In the genomic region with DNA sequence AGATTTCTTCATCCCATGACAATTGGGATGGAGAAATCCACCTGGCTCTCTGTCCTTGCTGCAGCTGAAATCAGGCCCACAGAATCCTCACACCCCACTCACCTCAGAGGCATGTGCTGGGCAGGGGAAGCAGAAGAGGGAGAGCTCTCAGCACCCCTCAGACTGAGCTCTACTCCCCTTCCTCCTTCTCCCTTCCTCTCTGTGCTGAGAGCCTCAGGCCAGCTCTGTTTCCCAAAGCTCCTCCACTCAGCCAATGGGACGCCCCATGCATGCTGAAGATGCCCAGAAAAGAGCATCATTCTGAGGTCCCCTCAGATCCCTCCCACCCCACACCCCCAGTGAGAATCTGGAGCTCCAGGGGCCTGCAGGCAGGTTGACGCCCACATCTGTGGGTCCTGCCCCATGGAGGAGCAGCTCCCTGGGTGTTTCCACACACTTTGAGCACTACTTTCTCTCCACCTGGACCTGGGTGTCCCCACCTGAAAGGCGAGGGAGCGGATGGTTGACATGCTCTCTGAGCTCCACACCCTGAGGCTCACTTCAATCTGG, we compare ENCODE assay signal across 36 cellular contexts.
"Had no signal": no experiment of that assay in that cellular context is flagged by ENCODE, and none has a peak within 500 bp of the region (broad histone marks: within the 10 kb centered on the region; RNA-seq: fewer than 3 reads in every experiment).

No MANE protein-coding gene starts in this region.

- H3K4me1 ChIP-seq: ascending aorta had no signal

- H3K9me3 Mint-ChIP-seq: activated naive CD4-positive, alpha-beta T cell treated with anti-CD3 and anti-CD28 coated beads, Interleukin-2, amount 10 ng/mL, durations not matched to agents 7 days and 5 days; activated naive CD4-positive, alpha-beta T cell treated with anti-CD3 and anti-CD28 coated beads, Interleukin-2, amount 50 U/mL, for 24 hours; activated T-cell treated with anti-CD3 and anti-CD28 coated beads, Interleukin-2, amount 50 U/mL, for 24 hours had no signal

- H3K27me3 Mint-ChIP-seq: activated CD4-positive, alpha-beta memory T cell treated with anti-CD3 and anti-CD28 coated beads, Interleukin-2, amount 10 ng/mL, durations not matched to agents 7 days and 5 days; activated CD4-positive, alpha-beta T cell treated with anti-CD3 and anti-CD28 coated beads, Interleukin-2, amount 10 ng/mL, durations not matched to agents 7 days and 5 days; activated CD8-positive, alpha-beta memory T cell treated with anti-CD3 and anti-CD28 coated beads, Interleukin-2, amount 10 ng/mL, durations not matched to agents 7 days and 5 days; activated naive CD4-positive, alpha-beta T cell treated with anti-CD3 and anti-CD28 coated beads, Interleukin-2, amount 50 U/mL, for 24 hours; activated naive CD8-positive, alpha-beta T cell; activated naive CD8-positive, alpha-beta T cell treated with anti-CD3 and anti-CD28 coated beads, Interleukin-2, amount 10 ng/mL, durations not matched to agents 7 days and 5 days; activated naive CD8-positive, alpha-beta T cell treated with anti-CD3 and anti-CD28 coated beads, Interleukin-2, amount 50 U/mL, for 24 hours; activated T-cell treated with anti-CD3 and anti-CD28 coated beads, Interleukin-2, amount 50 U/mL, for 24 hours; central memory CD8-positive, alpha-beta T cell had no signal

- H3K4me3 Mint-ChIP-seq: activated CD4-positive, alpha-beta memory T cell treated with anti-CD3 and anti-CD28 coated beads, Interleukin-2, amount 10 ng/mL, durations not matched to agents 7 days and 5 days; activated CD4-positive, alpha-beta T cell treated with anti-CD3 and anti-CD28 coated beads for 36 hours; activated CD4-positive, alpha-beta T cell treated with anti-CD3 and anti-CD28 coated beads, Interleukin-2, amount 10 ng/mL, durations not matched to agents 7 days and 5 days; activated CD8-positive, alpha-beta memory T cell treated with anti-CD3 and anti-CD28 coated beads, Interleukin-2, amount 10 ng/mL, durations not matched to agents 7 days and 5 days; activated naive CD4-positive, alpha-beta T cell treated with anti-CD3 and anti-CD28 coated beads, Interleukin-2, amount 10 ng/mL, durations not matched to agents 7 days and 5 days; activated naive CD4-positive, alpha-beta T cell treated with anti-CD3 and anti-CD28 coated beads, Interleukin-2, amount 50 U/mL, for 24 hours; activated naive CD8-positive, alpha-beta T cell; activated naive CD8-positive, alpha-beta T cell treated with anti-CD3 and anti-CD28 coated beads, Interleukin-2, amount 10 ng/mL, durations not matched to agents 7 days and 5 days; activated naive CD8-positive, alpha-beta T cell treated with anti-CD3 and anti-CD28 coated beads, Interleukin-2, amount 50 U/mL, for 24 hours; activated T-cell treated with anti-CD3 and anti-CD28 coated beads, Interleukin-2, amount 50 U/mL, for 24 hours; brain; central memory CD8-positive, alpha-beta T cell; T-helper 1 cell treated with Interleukin-12 subunit alpha and Interleukin-12 subunit beta and Interleukin-4 antibody, amounts not matched to agents 30 μg/mL and 1 μg/mL, for 36 hours; T-helper 2 cell treated with Interferon-gamma antibody and Interleukin-4, amounts not matched to agents 5 μg/mL and 100 μg/mL, for 36 hours; WTC11 had no signal

- DNase-seq: activated CD4-positive, alpha-beta memory T cell treated with anti-CD3 and anti-CD28 coated beads, Interleukin-2, amount 10 ng/mL, durations not matched to agents 7 days and 5 days; activated CD4-positive, alpha-beta T cell treated with anti-CD3 and anti-CD28 coated beads for 1 hour; activated CD4-positive, alpha-beta T cell treated with anti-CD3 and anti-CD28 coated beads for 36 hours; activated CD4-positive, alpha-beta T cell treated with anti-CD3 and anti-CD28 coated beads for 48 hours; activated CD4-positive, alpha-beta T cell treated with anti-CD3 and anti-CD28 coated beads, Interleukin-2, amount 10 ng/mL, durations not matched to agents 7 days and 5 days; activated CD4-positive, alpha-beta T cell treated with anti-CD3 and anti-CD28 coated beads, Interleukin-2, amount 50 U/mL, for 48 hours; activated CD4-positive, CD25-positive, alpha-beta regulatory T cell; activated CD8-positive, alpha-beta memory T cell treated with anti-CD3 and anti-CD28 coated beads for 24 hours; activated CD8-positive, alpha-beta memory T cell treated with anti-CD3 and anti-CD28 coated beads, Interleukin-2, amount 10 ng/mL, durations not matched to agents 7 days and 5 days; activated CD8-positive, alpha-beta memory T cell treated with anti-CD3 and anti-CD28 coated beads, Interleukin-2, amount 50 U/mL, for 48 hours; activated effector memory CD4-positive, alpha-beta T cell treated with anti-CD3 and anti-CD28 coated beads, Interleukin-2, amount 50 U/mL, for 16 hours; activated gamma-delta T cell treated with Interleukin-2 at 50 U/mL for 16 hours; activated naive CD4-positive, alpha-beta T cell; activated naive CD4-positive, alpha-beta T cell treated with anti-CD3 and anti-CD28 coated beads, Interleukin-2, amount 10 ng/mL, durations not matched to agents 7 days and 5 days; activated naive CD8-positive, alpha-beta T cell treated with anti-CD3 and anti-CD28 coated beads, Interleukin-2, amount 10 ng/mL, durations not matched to agents 7 days and 5 days; activated naive CD8-positive, alpha-beta T cell treated with anti-CD3 and anti-CD28 coated beads, Interleukin-2, amount 50 U/mL, for 24 hours; activated T-cell treated with anti-CD3 and anti-CD28 coated beads, Interleukin-2, amount 50 U/mL, for 24 hours; amygdala; anterior cingulate cortex; caudate nucleus; cerebellar nuclear complex; SW 1271; T-helper 1 cell; T-helper 2 cell; T-helper 9 cell; WERI-Rb-1 had no signal

- H3K9me3 ChIP-seq: ascending aorta had no signal

- H3K36me3 Mint-ChIP-seq: activated naive CD4-positive, alpha-beta T cell treated with anti-CD3 and anti-CD28 coated beads, Interleukin-2, amount 10 ng/mL, durations not matched to agents 7 days and 5 days; activated naive CD4-positive, alpha-beta T cell treated with anti-CD3 and anti-CD28 coated beads, Interleukin-2, amount 50 U/mL, for 24 hours; activated naive CD8-positive, alpha-beta T cell; brain had no signal

- H3K4me1 Mint-ChIP-seq: activated naive CD4-positive, alpha-beta T cell treated with anti-CD3 and anti-CD28 coated beads, Interleukin-2, amount 10 ng/mL, durations not matched to agents 7 days and 5 days; activated naive CD4-positive, alpha-beta T cell treated with anti-CD3 and anti-CD28 coated beads, Interleukin-2, amount 50 U/mL, for 24 hours; activated naive CD8-positive, alpha-beta T cell treated with anti-CD3 and anti-CD28 coated beads, Interleukin-2, amount 10 ng/mL, durations not matched to agents 7 days and 5 days; activated naive CD8-positive, alpha-beta T cell treated with anti-CD3 and anti-CD28 coated beads, Interleukin-2, amount 50 U/mL, for 24 hours; brain; WTC11 had no signal

- H3K27me3 ChIP-seq: ascending aorta, cardiac muscle cell had no signal

- H3K27ac ChIP-seq: ascending aorta, cardiac muscle cell, WERI-Rb-1 had no signal

- H3K4me3 ChIP-seq: ascending aorta, cardiac muscle cell had no signal

- ATAC-seq: activated CD4-positive, alpha-beta T cell treated with anti-CD3 and anti-CD28 coated beads for 36 hours; activated CD4-positive, CD25-positive, alpha-beta regulatory T cell treated with anti-CD3 and anti-CD28 coated beads, Interleukin-2, amount 50 U/mL, for 24 hours; activated CD8-positive, alpha-beta memory T cell treated with anti-CD3 and anti-CD28 coated beads, Interleukin-2, amount 10 ng/mL, durations not matched to agents 7 days and 5 days; activated naive CD8-positive, alpha-beta T cell treated with anti-CD3 and anti-CD28 coated beads, Interleukin-2, amount 50 U/mL, for 24 hours; WTC11 had no signal

- H3K27ac Mint-ChIP-seq: activated CD4-positive, alpha-beta memory T cell treated with anti-CD3 and anti-CD28 coated beads, Interleukin-2, amount 10 ng/mL, durations not matched to agents 7 days and 5 days; activated CD4-positive, alpha-beta T cell treated with anti-CD3 and anti-CD28 coated beads for 36 hours; activated CD4-positive, alpha-beta T cell treated with anti-CD3 and anti-CD28 coated beads, Interleukin-2, amount 10 ng/mL, durations not matched to agents 7 days and 5 days; activated CD8-positive, alpha-beta memory T cell treated with anti-CD3 and anti-CD28 coated beads, Interleukin-2, amount 10 ng/mL, durations not matched to agents 7 days and 5 days; activated naive CD4-positive, alpha-beta T cell treated with anti-CD3 and anti-CD28 coated beads, Interleukin-2, amount 10 ng/mL, durations not matched to agents 7 days and 5 days; activated naive CD4-positive, alpha-beta T cell treated with anti-CD3 and anti-CD28 coated beads, Interleukin-2, amount 50 U/mL, for 24 hours; activated naive CD8-positive, alpha-beta T cell; activated naive CD8-positive, alpha-beta T cell treated with anti-CD3 and anti-CD28 coated beads, Interleukin-2, amount 10 ng/mL, durations not matched to agents 7 days and 5 days; activated naive CD8-positive, alpha-beta T cell treated with anti-CD3 and anti-CD28 coated beads, Interleukin-2, amount 50 U/mL, for 24 hours; activated T-cell treated with anti-CD3 and anti-CD28 coated beads, Interleukin-2, amount 50 U/mL, for 24 hours; brain; T-helper 1 cell treated with Interleukin-12 subunit alpha and Interleukin-12 subunit beta and Interleukin-4 antibody, amounts not matched to agents 30 μg/mL and 1 μg/mL, for 36 hours; T-helper 2 cell treated with Interferon-gamma antibody and Interleukin-4, amounts not matched to agents 5 μg/mL and 100 μg/mL, for 36 hours; WTC11 had no signal

- H3K36me3 ChIP-seq: ascending aorta, cardiac muscle cell, WERI-Rb-1 had no signal
